In the genomic region with DNA sequence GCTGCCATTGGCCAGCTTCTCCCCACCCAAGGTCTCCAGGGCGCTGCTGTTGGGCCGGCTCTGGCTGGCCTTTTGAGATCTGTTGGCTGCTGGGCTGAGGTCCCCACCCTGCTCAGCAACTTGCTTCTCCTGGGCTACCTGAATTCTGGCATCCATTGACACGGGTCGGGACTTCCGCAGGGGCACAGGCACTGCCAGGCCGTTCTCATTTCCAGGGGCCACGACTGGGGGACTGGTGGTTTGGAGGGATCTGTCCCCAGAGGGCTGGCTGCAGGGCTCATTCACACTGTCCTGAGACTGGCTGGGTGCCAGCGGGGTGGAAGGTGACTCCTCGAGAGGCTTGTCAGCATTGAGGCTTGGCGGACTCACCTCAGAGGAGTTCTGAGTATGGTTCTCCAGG, we compare ENCODE assay signal across 17 cellular contexts.
DNase-seq lines count a peak whose midpoint lies in the region; ATAC-seq and TF ChIP-seq lines count a peak whose summit lies in the region.
"Had no signal": no experiment of that assay in that cellular context is flagged by ENCODE, and none has a peak within 500 bp of the region (broad histone marks: within the 10 kb centered on the region; RNA-seq: fewer than 3 reads in every experiment).

No MANE protein-coding gene starts in this region.

- no peak overlapping the region for H3K4me3 ChIP-seq in heart left ventricle
- no peak overlapping the region for H3K4me3 ChIP-seq in thyroid gland (replicated peaks in 1 of 3)
- no peak overlapping the region for H3K4me3 ChIP-seq in endodermal cell (ENCODE audit: low read length)
- H3K4me3 ChIP-seq: GM23338 had no signal

- H3K27ac ChIP-seq in heart left ventricle (no peak overlapping the region), thyroid gland (no peak overlapping the region), endodermal cell (ENCODE audit: low read depth, low read length) (no peak overlapping the region)
- H3K27ac ChIP-seq: C4-2B, HL-60 had no signal

- peaks cover 10% of the 10 kb centered on the region for H3K36me3 Mint-ChIP-seq in activated naive CD4-positive, alpha-beta T cell treated with anti-CD3 and anti-CD28 coated beads, Interleukin-2, amount 50 U/mL, for 24 hours
- H3K36me3 Mint-ChIP-seq in T-helper 17 cell (ENCODE audit: low read depth) (peaks cover 7% of the 10 kb centered on the region), endodermal cell (ENCODE audit: low read depth) (peaks cover 4% of the 10 kb centered on the region)

- H3K27me3 ChIP-seq in heart left ventricle (no peaks in the 10 kb centered on the region), thyroid gland (no peaks in the 10 kb centered on the region), endodermal cell (ENCODE audit: control insufficient read depth, insufficient read depth, low read length, poor library complexity, severe bottlenecking) (no peaks in the 10 kb centered on the region)

- H3K27me3 Mint-ChIP-seq in activated naive CD4-positive, alpha-beta T cell treated with anti-CD3 and anti-CD28 coated beads, Interleukin-2, amount 50 U/mL, for 24 hours, result no peaks in the 10 kb centered on the region
- no peaks in the 10 kb centered on the region for H3K27me3 Mint-ChIP-seq in T-helper 17 cell
- no peaks in the 10 kb centered on the region for H3K27me3 Mint-ChIP-seq in endodermal cell (ENCODE audit: insufficient read depth)

- no peak for DNase-seq in activated naive CD4-positive, alpha-beta T cell (lab: John Stamatoyannopoulos, UW)
- DNase-seq in T-helper 17 cell, result no peak
- peak in 3 of 5 donors; percentile 45 to 65 (median 63) for DNase-seq in heart left ventricle
- peak; percentile 69 to 72 for DNase-seq in thyroid gland
- DNase-seq in stimulated activated CD4-positive, alpha-beta T cell treated with anti-CD3 and anti-CD28 coated beads, Interleukin-15, amount 100 ng/mL, for 24 hours, result no peak
- DNase-seq in endodermal cell, result no peak
- DNase-seq: EL, NCI-H1105 treated with DMSO at 0.1 percent for 48 hours, NCI-H187 treated with DMSO at 0.1 percent for 48 hours, NCI-H345, NCI-H69 had no signal

- ATAC-seq in T-helper 17 cell, result no peak
- peak in 2 of 4 donors; percentile 5 to 20 for ATAC-seq in heart left ventricle
- no peak for ATAC-seq in HG03469 (IDR thresholded peaks at IDR 0.05; ENCODE audit: unreplicated experiment)
- ATAC-seq: GM23338 had no signal

- no peak overlapping the region for H3K9ac ChIP-seq in endodermal cell (ENCODE audit: extremely low read depth, low read length, poor library complexity, severe bottlenecking)

- no peaks in the 10 kb centered on the region for H3K9me3 Mint-ChIP-seq in activated naive CD4-positive, alpha-beta T cell treated with anti-CD3 and anti-CD28 coated beads, Interleukin-2, amount 50 U/mL, for 24 hours
- no peaks in the 10 kb centered on the region for H3K9me3 Mint-ChIP-seq in endodermal cell
- H3K9me3 Mint-ChIP-seq: GM23338 had no signal

- no peak for TF ChIP-seq CTCF in heart left ventricle (IDR thresholded peaks at IDR 0.05)
- no peak for TF ChIP-seq CTCF in thyroid gland (IDR thresholded peaks at IDR 0.05)
- TF ChIP-seq CTCF in endodermal cell (conservative IDR thresholded peaks at IDR 0.05), result no peak

- H3K4me1 ChIP-seq in heart left ventricle (peaks cover 0 to 21% (median 6%) of the 10 kb centered on the region in 12 donors), thyroid gland (no peaks in the 10 kb centered on the region), endodermal cell (ENCODE audit: control insufficient read depth, insufficient read depth, low read length) (no peaks in the 10 kb centered on the region)
- H3K4me1 ChIP-seq: Caco-2 had no signal

- 75 to 81% (median 76%) methylated on average over 8 to 10 of the region's 10 CpGs for WGBS in heart left ventricle, 4 donors
- WGBS in thyroid gland, 2 donors, result 63 to 69% methylated on average over 5 to 8 of the region's 10 CpGs
- WGBS in endodermal cell (ENCODE audit: insufficient coverage in 1 of 2, insufficient read length in 1 of 2), 2 experiments, result 90 to 92% methylated on average over 4 to 9 of the region's 10 CpGs

- no peak for TF ChIP-seq POLR2A in heart left ventricle (IDR thresholded peaks at IDR 0.05)
- no peak for TF ChIP-seq POLR2A in thyroid gland (IDR thresholded peaks at IDR 0.05)

- intact Hi-C loops in heart left ventricle (cut with DNase I) (no loop called here), thyroid gland (cut with DNase I) (no loop called here)

- H3K4me3 Mint-ChIP-seq in activated naive CD4-positive, alpha-beta T cell treated with anti-CD3 and anti-CD28 coated beads, Interleukin-2, amount 50 U/mL, for 24 hours, result no peak overlapping the region
- no peak overlapping the region for H3K4me3 Mint-ChIP-seq in T-helper 17 cell
- no peak overlapping the region for H3K4me3 Mint-ChIP-seq in endodermal cell
- H3K4me3 Mint-ChIP-seq: GM23338 had no signal

- no peaks in the 10 kb centered on the region for H3K9me3 ChIP-seq in T-helper 17 cell (ENCODE audit: control insufficient read depth, low read length, poor library complexity, severe bottlenecking)
- H3K9me3 ChIP-seq in heart left ventricle, result no peaks in the 10 kb centered on the region
- H3K9me3 ChIP-seq in thyroid gland, result no peaks in the 10 kb centered on the region
- H3K9me3 ChIP-seq in endodermal cell (ENCODE audit: control insufficient read depth, low read length), result no peaks in the 10 kb centered on the region
- H3K9me3 ChIP-seq: Caco-2 had no signal

- H3K27ac Mint-ChIP-seq in activated naive CD4-positive, alpha-beta T cell treated with anti-CD3 and anti-CD28 coated beads, Interleukin-2, amount 50 U/mL, for 24 hours, result peak overlapping the region; percentile 8
- peak overlapping the region; percentile 21 for H3K27ac Mint-ChIP-seq in T-helper 17 cell
- no peak overlapping the region for H3K27ac Mint-ChIP-seq in endodermal cell
- H3K27ac Mint-ChIP-seq: GM23338 had no signal

- H3K36me3 ChIP-seq in heart left ventricle (peaks cover 0 to 92% (median 19%) of the 10 kb centered on the region in 9 donors), thyroid gland (no peaks in the 10 kb centered on the region), endodermal cell (ENCODE audit: control insufficient read depth, insufficient read depth, low read length) (no peaks in the 10 kb centered on the region)

- H3K4me1 Mint-ChIP-seq in activated naive CD4-positive, alpha-beta T cell treated with anti-CD3 and anti-CD28 coated beads, Interleukin-2, amount 50 U/mL, for 24 hours, result peaks cover 15% of the 10 kb centered on the region
- H3K4me1 Mint-ChIP-seq in T-helper 17 cell, result peaks cover 16% of the 10 kb centered on the region
- H3K4me1 Mint-ChIP-seq in endodermal cell, result no peaks in the 10 kb centered on the region

Comparison
In these comparisons a context has a peak if more than half of its experiments do, and no peak if none do; other contexts are left out.
1. DNase-seq: peak in heart left ventricle (3 of 5) and thyroid gland (2 of 2); none in activated naive CD4-positive, alpha-beta T cell (0 of 4), T-helper 17 cell (0 of 3), stimulated activated CD4-positive, alpha-beta T cell treated with anti-CD3 and anti-CD28 coated beads, Interleukin-15, amount 100 ng/mL, for 24 hours (single experiment) and endodermal cell (single experiment).